1 cellular context compared by ENCODE assay signal in the genomic region with DNA sequence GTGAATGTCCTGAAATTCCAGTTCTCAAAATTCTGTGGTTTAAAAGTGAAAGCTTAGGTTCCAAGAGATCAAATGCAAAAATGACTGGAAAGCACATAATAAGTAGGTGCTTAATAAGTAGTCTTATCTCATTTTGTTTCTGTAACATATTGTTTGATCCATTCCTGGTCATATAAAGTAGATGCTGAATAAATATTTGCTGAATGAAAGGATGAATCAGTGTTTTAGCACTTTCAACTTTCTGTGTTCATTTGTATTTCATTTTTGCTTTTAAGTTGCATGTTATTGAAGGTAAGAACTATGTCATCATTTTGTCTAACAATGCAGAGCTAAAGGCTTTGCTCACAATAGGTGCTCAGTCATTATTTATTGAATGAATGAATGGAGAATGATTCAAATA.
TF ChIP-seq lines count a peak whose summit lies in the region.

No MANE protein-coding gene starts in this region.

TF ChIP-seq in A549, 52 proteins besides CTCF, POLR2A, EP300 and RAD21 (continued from another document):
- TF ChIP-seq, protein P1, sequence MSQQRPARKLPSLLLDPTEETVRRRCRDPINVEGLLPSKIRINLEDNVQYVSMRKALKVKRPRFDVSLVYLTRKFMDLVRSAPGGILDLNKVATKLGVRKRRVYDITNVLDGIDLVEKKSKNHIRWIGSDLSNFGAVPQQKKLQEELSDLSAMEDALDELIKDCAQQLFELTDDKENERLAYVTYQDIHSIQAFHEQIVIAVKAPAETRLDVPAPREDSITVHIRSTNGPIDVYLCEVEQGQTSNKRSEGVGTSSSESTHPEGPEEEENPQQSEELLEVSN (IDR thresholded peaks at IDR 0.05; ENCODE audit: borderline replicate concordance, low read depth) = no peak
